Comparison of ENCODE assay signal across 7 cellular contexts in genomic region chr17:45584092-45585036, GRCh38.
DNase-seq lines count a peak whose midpoint lies in the region; ATAC-seq and TF ChIP-seq lines count a peak whose summit lies in the region.

No MANE protein-coding gene starts in this region.

- DNase-seq in WERI-Rb-1: peak; percentile 84
- peak; percentile 3 for DNase-seq in choroid plexus epithelial cell (ENCODE audit: low read depth)
- peak; percentile 57 to 65 for DNase-seq in stimulated activated CD4-positive, alpha-beta T cell treated with anti-CD3 and anti-CD28 coated beads, Interleukin-4, amount 100 ng/mL, for 48 hours (ENCODE audit: low read depth in 2 of 2)
- DNase-seq in occipital lobe (lab: John Stamatoyannopoulos, UW): no peak

- TF ChIP-seq RAD21 in liver (IDR thresholded peaks at IDR 0.05): no peak

- ATAC-seq in GM19043 (IDR thresholded peaks at IDR 0.05; ENCODE audit: low read depth, unreplicated experiment) (peak; percentile 55), HG03175 (IDR thresholded peaks at IDR 0.05; ENCODE audit: unreplicated experiment) (peak; percentile 58)

- peaks cover 0 to 13% (median 5%) of the 10 kb centered on the region in 4 donors for H3K4me1 ChIP-seq in liver (ENCODE audit: control insufficient read depth in 4 of 4, insufficient read depth in 4 of 4, low read length in 3 of 4)

- H3K27me3 ChIP-seq in WERI-Rb-1 (ENCODE audit: insufficient read depth, low read depth, severe bottlenecking): no peaks in the 10 kb centered on the region
- H3K27me3 ChIP-seq in liver (ENCODE audit: control insufficient read depth in 4 of 4, insufficient read depth in 4 of 4, low read length in 3 of 4): peaks cover 0 to 4% (median 0%) of the 10 kb centered on the region in 4 donors

- H3K27ac ChIP-seq in WERI-Rb-1 (peak overlapping the region; percentile 98), liver (ENCODE audit: low read depth in 1 of 2, low read length in 2 of 2) (peak overlapping the region in 1 of 2 donors; percentile 39)

- 2% methylated on average over 62 of the region's 62 CpGs for WGBS in liver

- H3K9me3 ChIP-seq in WERI-Rb-1 (ENCODE audit: severe bottlenecking) (no peaks in the 10 kb centered on the region), liver (ENCODE audit: control insufficient read depth in 4 of 4, low read length in 3 of 4) (no peaks in the 10 kb centered on the region)

- TF ChIP-seq CTCF in WERI-Rb-1 (IDR thresholded peaks at IDR 0.05; ENCODE audit: low read depth, low read length): no peak
- no peak for TF ChIP-seq CTCF in choroid plexus epithelial cell (conservative IDR thresholded peaks at IDR 0.05; ENCODE audit: low read depth, low read length)
- TF ChIP-seq CTCF in liver (IDR thresholded peaks at IDR 0.05; ENCODE audit: low read depth, low read length, missing input control): no peak

- peak overlapping the region in 1 of 2 donors; percentile 77 for H3K9ac ChIP-seq in liver (ENCODE audit: low read depth in 1 of 2, low read length in 2 of 2)

- H3K4me3 ChIP-seq in WERI-Rb-1 (ENCODE audit: low read depth, low read length) (peak overlapping the region; percentile 81), choroid plexus epithelial cell (ENCODE audit: low read depth, low read length) (peak overlapping the region; percentile 62), liver (ENCODE audit: low read depth in 1 of 3, low read length in 3 of 3) (peak overlapping the region; percentile 49 to 70 (median 57))

- H3K36me3 ChIP-seq in WERI-Rb-1 (peaks cover 26% of the 10 kb centered on the region), liver (ENCODE audit: control insufficient read depth in 4 of 4, insufficient read depth in 3 of 4, low read depth in 1 of 4, low read length in 3 of 4) (no peaks in the 10 kb centered on the region)

TF ChIP-seq in liver, 16 proteins besides CTCF, POLR2A, EP300 and RAD21:
- TF ChIP-seq YY1 (IDR thresholded peaks at IDR 0.05) (peak; percentile 37), HNF4A (conservative IDR thresholded peaks at IDR 0.05) (no peak)
